ENCODE assay signal across 8 cellular contexts in the genomic region with DNA sequence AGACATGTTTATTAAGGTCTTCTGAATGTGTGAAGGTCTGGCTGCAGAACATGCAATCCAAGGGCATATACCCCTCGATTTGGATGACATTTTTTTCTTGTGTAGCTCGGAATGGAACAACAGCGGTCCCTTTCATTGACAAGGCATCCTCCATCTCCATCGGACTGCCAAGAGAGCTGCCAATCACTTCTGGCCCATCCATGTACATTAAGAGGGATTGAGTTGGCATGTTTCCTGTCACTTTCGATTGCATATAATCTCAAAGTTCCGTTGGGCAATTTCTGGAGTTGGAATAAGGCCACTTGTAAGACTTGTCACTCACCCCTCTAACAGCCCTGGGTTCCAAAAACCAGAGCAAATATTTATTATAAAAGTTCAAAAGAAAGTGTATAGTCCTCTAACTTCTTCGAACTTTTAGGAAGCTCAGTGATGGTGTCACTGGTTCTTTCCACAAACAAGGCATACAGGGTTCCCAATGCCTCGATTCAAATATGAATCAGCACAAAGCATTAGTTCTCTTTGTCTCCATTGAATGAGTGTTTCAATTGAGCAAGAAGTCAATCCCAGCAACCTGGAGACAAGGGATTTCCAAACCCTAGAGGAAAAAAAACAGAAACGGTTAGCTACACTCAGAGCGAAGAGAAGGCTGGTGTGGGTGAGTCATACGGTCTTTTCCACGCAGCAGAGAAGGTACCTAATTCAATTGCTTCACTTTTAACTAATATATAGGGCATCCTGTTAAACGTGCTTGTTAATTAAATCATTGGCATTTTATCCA. TPM values are rescaled to one million over a fixed set of nuclear protein-coding genes. Genes with fewer than 3 reads are reported as not detected.
DNase-seq lines count a peak whose midpoint lies in the region; ATAC-seq and TF ChIP-seq lines count a peak whose summit lies in the region.

No MANE protein-coding gene starts in this region.

- CTCF ChIA-PET in OCI-LY7 (lab: Charles Lee; ENCODE audit: unreplicated experiment): interaction anchor here (0.6 kb wide), 2 partner anchors 313 to 353 kb away, joined by 3 read pairs; no protein-coding TSS in a partner anchor

- ATAC-seq in left lobe of liver (no peak), GM21390 (IDR thresholded peaks at IDR 0.05; ENCODE audit: unreplicated experiment) (no peak), HG02678 (IDR thresholded peaks at IDR 0.05; ENCODE audit: unreplicated experiment) (no peak)

- TF ChIP-seq CTCF in GM12875 (IDR thresholded peaks at IDR 0.05; ENCODE audit: borderline replicate concordance, insufficient read depth, low read depth, low read length): no peak
- no peak for TF ChIP-seq CTCF in OCI-LY7 (conservative IDR thresholded peaks at IDR 0.05; ENCODE audit: low read length)
- no peak for TF ChIP-seq CTCF in astrocyte of the cerebellum (IDR thresholded peaks at IDR 0.05; ENCODE audit: low read depth, low read length, missing control alignments)

- POLR2A ChIA-PET in OCI-LY7 (lab: Charles Lee): interaction anchor here (0.6 to 2.2 kb wide), 11 partner anchors 9 to 581 kb away, joined by 3 to 9 read pairs (median 4); partner anchors contain the start of gene ZNF217

- H2AFZ ChIP-seq in OCI-LY7 (ENCODE audit: low read length): no peak overlapping the region

- H3K9me2 ChIP-seq in OCI-LY7 (ENCODE audit: insufficient read depth, low read length): no peaks in the 10 kb centered on the region

- DNase-seq in OCI-LY7 (ENCODE audit: low spot score) (peak; percentile 37), astrocyte of the cerebellum (ENCODE audit: low read depth) (peak; percentile 74), left lobe of liver (ENCODE audit: low spot score) (peak; percentile 23), middle frontal gyrus (ENCODE audit: extremely low spot score, low spot score) (no peak)

- in situ Hi-C loops in astrocyte of the cerebellum (cut with HindIII; ENCODE audit: low sequenced_read_pairs): loop anchor here (25.0 kb wide), 1 partner anchor 355 kb away; no protein-coding TSS in a partner anchor

- H3K4me3 ChIP-seq in GM12875 (ENCODE audit: low read depth, low read length) (peak overlapping the region; percentile 33), OCI-LY7 (ENCODE audit: low read depth, low read length, poor library complexity, severe bottlenecking) (peak overlapping the region; percentile 68), astrocyte of the cerebellum (ENCODE audit: low read depth, low read length) (no peak overlapping the region)

- peak overlapping the region; percentile 92 for H3K27ac Mint-ChIP-seq in stimulated activated naive CD8-positive, alpha-beta T cell treated with anti-CD3 and anti-CD28 coated beads, Interleukin-15, Interleukin-2, amounts not matched to agents 100 ng/mL and 50 ng/mL, for 24 hours

- H3K4me2 ChIP-seq in OCI-LY7 (ENCODE audit: low read length): peak overlapping the region; percentile 86

- no peaks in the 10 kb centered on the region for H3K9me3 ChIP-seq in OCI-LY7 (ENCODE audit: low read length)

- peaks cover 13% of the 10 kb centered on the region; the same call in 1 of the 2 replicates for H4K20me1 ChIP-seq in OCI-LY7 (ENCODE audit: insufficient read depth, low read length)

- H3K27ac ChIP-seq in OCI-LY7 (ENCODE audit: low read depth, low read length, poor library complexity, severe bottlenecking): peak overlapping the region; percentile 96

- intact Hi-C loops in OCI-LY7 (cut with micrococcal nuclease; ENCODE audit: unreplicated experiment): loop anchor here (1.0 to 5.0 kb wide), 2 partner anchors 10 to 170 kb away; no protein-coding TSS in a partner anchor

- BruUV-seq in OCI-LY7 (replicated peaks; lab: Mats Ljungman, UMichigan): no TSS peak

- peaks cover 98% of the 10 kb centered on the region for H3K4me1 ChIP-seq in OCI-LY7 (ENCODE audit: insufficient read depth, low read length, poor library complexity, severe bottlenecking)

- H3K27me3 Mint-ChIP-seq in stimulated activated naive CD8-positive, alpha-beta T cell treated with anti-CD3 and anti-CD28 coated beads, Interleukin-15, Interleukin-2, amounts not matched to agents 100 ng/mL and 50 ng/mL, for 24 hours: no peaks in the 10 kb centered on the region

- H3K36me3 Mint-ChIP-seq in stimulated activated naive CD8-positive, alpha-beta T cell treated with anti-CD3 and anti-CD28 coated beads, Interleukin-15, Interleukin-2, amounts not matched to agents 100 ng/mL and 50 ng/mL, for 24 hours (ENCODE audit: low read depth): peaks cover 56% of the 10 kb centered on the region

- H3K36me3 ChIP-seq in OCI-LY7 (ENCODE audit: insufficient read depth, low read length): peaks cover 52% of the 10 kb centered on the region

- peaks cover 100% of the 10 kb centered on the region for H3K79me2 ChIP-seq in OCI-LY7 (ENCODE audit: insufficient read depth, low read depth, low read length)

- H3K9me3 Mint-ChIP-seq in stimulated activated naive CD8-positive, alpha-beta T cell treated with anti-CD3 and anti-CD28 coated beads, Interleukin-15, Interleukin-2, amounts not matched to agents 100 ng/mL and 50 ng/mL, for 24 hours: no peaks in the 10 kb centered on the region

- H3K4me1 Mint-ChIP-seq in stimulated activated naive CD8-positive, alpha-beta T cell treated with anti-CD3 and anti-CD28 coated beads, Interleukin-15, Interleukin-2, amounts not matched to agents 100 ng/mL and 50 ng/mL, for 24 hours (ENCODE audit: low read depth): peaks cover 97% of the 10 kb centered on the region

- H3K4me3 Mint-ChIP-seq in stimulated activated naive CD8-positive, alpha-beta T cell treated with anti-CD3 and anti-CD28 coated beads, Interleukin-15, Interleukin-2, amounts not matched to agents 100 ng/mL and 50 ng/mL, for 24 hours: peak overlapping the region; percentile 90

RNA-seq across cellular contexts. Expression of gene ZNF217, which starts 10.9 kb away (rescaled TPM):
- 35.1 and 39.7 TPM in 2 replicates for total RNA-seq in OCI-LY7 (2014; rRNA removed; shearing (Covaris generic))
- 68.4 and 77.0 TPM in 2 replicates for total RNA-seq in OCI-LY7 (2022)
- 11.1 TPM for total RNA-seq in left lobe of liver
